1 cellular context compared by ENCODE assay signal in genomic region chr3:57556459-57557087, GRCh38.
TF ChIP-seq lines count a peak whose summit lies in the region.

No MANE protein-coding gene starts in this region.

TF ChIP-seq in GM12878, 131 proteins besides CTCF, POLR2A, EP300 and RAD21 (continued from another document):
- no peak for TF ChIP-seq ZNF687 (IDR thresholded peaks at IDR 0.05)
- TF ChIP-seq HSF1 (IDR thresholded peaks at IDR 0.05; ENCODE audit: low read depth, low read length): no peak
- TF ChIP-seq CBX5 (IDR thresholded peaks at IDR 0.05; ENCODE audit: low read depth): 0 out of 2 replicates have a peak, but pooled peaks have one; percentile 51
- no peak for TF ChIP-seq BCL11A (IDR thresholded peaks at IDR 0.05; ENCODE audit: low read depth, low read length)
- TF ChIP-seq TAF1 (IDR thresholded peaks at IDR 0.05; ENCODE audit: borderline replicate concordance, low read depth, low read length): no peak
- no peak for TF ChIP-seq KDM1A (IDR thresholded peaks at IDR 0.05; ENCODE audit: borderline replicate concordance)
- TF ChIP-seq SMAD5 (IDR thresholded peaks at IDR 0.05; ENCODE audit: low read depth): no peak
- TF ChIP-seq TCF3 (IDR thresholded peaks at IDR 0.05; ENCODE audit: borderline replicate concordance, insufficient read depth, low read depth, low read length): 0 out of 2 replicates have a peak, but pooled peaks have one; percentile 0
- no peak for TF ChIP-seq CREM (IDR thresholded peaks at IDR 0.05; ENCODE audit: low read depth)
- TF ChIP-seq E4F1 (IDR thresholded peaks at IDR 0.05; ENCODE audit: borderline replicate concordance, partially characterized antibody): no peak
- no peak for TF ChIP-seq POU2F2 (IDR thresholded peaks at IDR 0.05; ENCODE audit: borderline replicate concordance, low read depth, low read length)
